17 cellular contexts compared by ENCODE assay signal in the genomic region with DNA sequence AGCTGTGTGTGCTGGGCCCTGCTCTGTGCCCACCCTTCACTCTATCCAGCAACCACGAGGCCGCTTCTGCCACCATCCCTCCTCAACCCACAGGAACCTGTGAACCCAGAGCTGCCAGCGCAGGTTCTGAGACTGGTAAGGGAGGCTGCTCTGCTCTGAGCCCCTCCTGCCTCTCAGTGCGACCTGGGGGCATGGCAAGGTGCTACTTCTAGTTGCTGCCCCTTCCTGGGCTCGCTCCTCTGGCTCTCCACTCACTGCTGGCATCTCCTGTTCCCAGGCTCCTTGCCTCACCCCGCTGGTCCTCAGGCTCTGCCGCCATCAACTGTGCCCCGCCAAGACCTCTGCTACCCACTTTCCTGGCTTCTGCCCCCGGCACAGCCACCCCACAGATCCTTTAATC. TPM values are rescaled to one million over a fixed set of nuclear protein-coding genes. Genes with fewer than 3 reads are reported as not detected.
DNase-seq lines count a peak whose midpoint lies in the region; ATAC-seq and TF ChIP-seq lines count a peak whose summit lies in the region.
"Had no signal": no experiment of that assay in that cellular context is flagged by ENCODE, and none has a peak within 500 bp of the region (broad histone marks: within the 10 kb centered on the region; RNA-seq: fewer than 3 reads in every experiment).

No MANE protein-coding gene starts in this region.

- DNase-seq in Right ventricle myocardium inferior (ENCODE audit: missing footprints) (peak; percentile 63), cardiac septum (ENCODE audit: low spot score) (no peak), coronary artery (ENCODE audit: low spot score) (peak; percentile 64), mucosa of descending colon (no peak), COLO668 (lab: John Stamatoyannopoulos, UW; ENCODE audit: unreplicated experiment) (no peak)
- no peak for DNase-seq in activated CD4-positive, CD25-positive, alpha-beta regulatory T cell treated with anti-CD3 and anti-CD28 coated beads, Interleukin-2, amount 50 U/mL, for 72 hours
- DNase-seq: BE2C; CD4-positive, alpha-beta memory T cell; COR-L47; DND-41; GDM1; GM23248; H7; IMR-90 had no signal

- no peaks in the 10 kb centered on the region for H3K9me3 Mint-ChIP-seq in stimulated activated memory B cell treated with anti-CD40 and anti-IgM and Interleukin-4, amounts not matched to agents 10 μg/mL and 1 μg/mL and 100 μg/mL, for 72 hours
- H3K9me3 Mint-ChIP-seq: CD4-positive, alpha-beta memory T cell had no signal

- H3K27ac Mint-ChIP-seq in stimulated activated memory B cell treated with anti-CD40 and anti-IgM and Interleukin-4, amounts not matched to agents 10 μg/mL and 1 μg/mL and 100 μg/mL, for 72 hours = peak overlapping the region; percentile 5
- H3K27ac Mint-ChIP-seq: CD4-positive, alpha-beta memory T cell had no signal

- intact Hi-C loops in Right ventricle myocardium inferior (cut with DNase I) (no loop called here), cardiac septum (cut with DNase I) (no loop called here), mucosa of descending colon (cut with DNase I, micrococcal nuclease) (no loop called here)

- H3K4me3 ChIP-seq in coronary artery (no peak overlapping the region), mucosa of descending colon (no peak overlapping the region)
- H3K4me3 ChIP-seq: GM23248 had no signal

- peaks cover 15% of the 10 kb centered on the region for H3K27me3 Mint-ChIP-seq in stimulated activated memory B cell treated with anti-CD40 and anti-IgM and Interleukin-4, amounts not matched to agents 10 μg/mL and 1 μg/mL and 100 μg/mL, for 72 hours

- no peaks in the 10 kb centered on the region for H3K9me3 ChIP-seq in mucosa of descending colon
- H3K9me3 ChIP-seq: BE2C had no signal

- H3K4me1 ChIP-seq in mucosa of descending colon (ENCODE audit: low read depth) = peaks cover 7% of the 10 kb centered on the region
- H3K4me1 ChIP-seq: BE2C had no signal

- no peaks in the 10 kb centered on the region for H3K36me3 Mint-ChIP-seq in stimulated activated memory B cell treated with anti-CD40 and anti-IgM and Interleukin-4, amounts not matched to agents 10 μg/mL and 1 μg/mL and 100 μg/mL, for 72 hours
- H3K36me3 Mint-ChIP-seq: CD4-positive, alpha-beta memory T cell had no signal

- peaks cover 7% of the 10 kb centered on the region for H3K4me1 Mint-ChIP-seq in stimulated activated memory B cell treated with anti-CD40 and anti-IgM and Interleukin-4, amounts not matched to agents 10 μg/mL and 1 μg/mL and 100 μg/mL, for 72 hours

- H3K36me3 ChIP-seq in mucosa of descending colon (ENCODE audit: low read depth) = no peaks in the 10 kb centered on the region
- H3K36me3 ChIP-seq: BE2C had no signal

- no peak for TF ChIP-seq CTCF in coronary artery (IDR thresholded peaks at IDR 0.05)
- no peak for TF ChIP-seq CTCF in mucosa of descending colon (IDR thresholded peaks at IDR 0.05)

- no peak overlapping the region for H3K27ac ChIP-seq in coronary artery
- H3K27ac ChIP-seq: C4-2B, GM23248 had no signal

- no peak overlapping the region for H3K4me3 Mint-ChIP-seq in stimulated activated memory B cell treated with anti-CD40 and anti-IgM and Interleukin-4, amounts not matched to agents 10 μg/mL and 1 μg/mL and 100 μg/mL, for 72 hours
- H3K4me3 Mint-ChIP-seq: CD4-positive, alpha-beta memory T cell had no signal

- no peak for ATAC-seq in Right ventricle myocardium inferior
- ATAC-seq in stimulated activated memory B cell treated with anti-CD40 and anti-IgM and Interleukin-4, amounts not matched to agents 10 μg/mL and 1 μg/mL and 100 μg/mL, for 72 hours = peak; percentile 16
- ATAC-seq in mucosa of descending colon = no peak

RNA-seq across cellular contexts. Expression of a gene that starts 39.3 kb away (rescaled TPM):
- total RNA-seq in Right ventricle myocardium inferior = 1.7 TPM
- total RNA-seq in cardiac septum = 1.4 TPM
- total RNA-seq in mucosa of descending colon = 1 to 10 TPM; 2.3 to 4.9 (median 3.9) TPM
- total RNA-seq: HT-29 had no signal

Comparison
In these comparisons a context has a peak if more than half of its experiments do, and no peak if none do; other contexts are left out.
1. DNase-seq: peak in Right ventricle myocardium inferior (single experiment) and coronary artery (single experiment); none in cardiac septum (single experiment), mucosa of descending colon (0 of 3), activated CD4-positive, CD25-positive, alpha-beta regulatory T cell treated with anti-CD3 and anti-CD28 coated beads, Interleukin-2, amount 50 U/mL, for 72 hours (single experiment) and COLO668 (single experiment).